Comparison of ENCODE assay signal across 29 cellular contexts in the genomic region with DNA sequence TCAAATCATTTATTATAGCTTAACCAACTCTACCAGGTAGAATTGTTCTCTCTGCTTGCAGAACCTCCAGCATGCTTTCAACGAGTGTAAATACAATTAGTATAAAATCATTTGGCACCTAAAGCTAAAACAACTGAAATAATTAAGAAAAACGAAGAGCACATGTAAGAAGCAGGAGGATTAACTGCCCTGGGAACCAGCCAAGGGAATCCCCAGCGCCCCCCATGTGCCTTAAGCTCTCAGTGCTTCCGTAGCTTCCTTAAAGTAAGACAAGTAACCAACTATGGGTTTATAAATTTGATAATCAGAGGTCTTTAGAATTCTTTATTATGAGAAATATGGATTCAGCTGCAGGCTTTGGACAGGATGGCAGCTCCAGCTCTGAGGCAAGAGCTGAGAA.
"Had no signal": no experiment of that assay in that cellular context is flagged by ENCODE, and none has a peak within 500 bp of the region (broad histone marks: within the 10 kb centered on the region; RNA-seq: fewer than 3 reads in every experiment).

No MANE protein-coding gene starts in this region.

- H3K36me3 ChIP-seq: pancreas, right lobe of liver, suprapubic skin, uterus had no signal

- H3K4me3 Mint-ChIP-seq: endodermal cell; naive thymus-derived CD4-positive, alpha-beta T cell; nephron progenitor cell; stimulated activated naive CD8-positive, alpha-beta T cell treated with anti-CD3 and anti-CD28 coated beads, Interleukin-15, amount 100 ng/mL, for 72 hours had no signal

- H3K27ac Mint-ChIP-seq: endodermal cell; stimulated activated naive CD8-positive, alpha-beta T cell treated with anti-CD3 and anti-CD28 coated beads, Interleukin-15, amount 100 ng/mL, for 72 hours had no signal

- DNase-seq: dorsolateral prefrontal cortex; effector CD8-positive, alpha-beta T cell; endodermal cell; foreskin fibroblast; heart left ventricle; hippocampal formation; left cardiac atrium; left lung; mesenchymal stem cell; midbrain; naive thymus-derived CD4-positive, alpha-beta T cell; nephron progenitor cell; occipital lobe; pancreas; right lobe of liver; small intestine; stimulated activated CD4-positive, alpha-beta T cell treated with anti-CD3 and anti-CD28 coated beads, Interleukin-12 subunit alpha, Interleukin-12 subunit beta, amount 100 ng/mL, for 4 hours; stimulated activated CD4-positive, alpha-beta T cell treated with anti-CD3 and anti-CD28 coated beads, Interleukin-1b, Interleukin-23, amount 100 ng/mL, for 48 hours; stimulated activated CD4-positive, alpha-beta T cell treated with anti-CD3 and anti-CD28 coated beads, Interleukin-4, amount 100 ng/mL, for 1 hour; stimulated activated CD8-positive, alpha-beta memory T cell treated with anti-CD3 and anti-CD28 coated beads, Interleukin-4, amount 100 ng/mL, for 48 hours; stimulated activated naive CD4-positive, alpha-beta T cell; stimulated activated naive CD8-positive, alpha-beta T cell treated with anti-CD3 and anti-CD28 coated beads, Interleukin-15, amount 100 ng/mL, for 72 hours; transverse colon; upper lobe of right lung; uterus had no signal

- H3K9me3 ChIP-seq: gastroesophageal sphincter, heart left ventricle, left lung, pancreas, right lobe of liver, suprapubic skin, transverse colon, upper lobe of right lung, uterus had no signal

- H3K4me1 Mint-ChIP-seq: stimulated activated naive CD8-positive, alpha-beta T cell treated with anti-CD3 and anti-CD28 coated beads, Interleukin-15, amount 100 ng/mL, for 72 hours had no signal

- H3K9me3 Mint-ChIP-seq: nephron progenitor cell; stimulated activated naive CD8-positive, alpha-beta T cell treated with anti-CD3 and anti-CD28 coated beads, Interleukin-15, amount 100 ng/mL, for 72 hours had no signal

- H3K27ac ChIP-seq: dorsolateral prefrontal cortex, epithelial cell of prostate, gastroesophageal sphincter, heart left ventricle, left lung, pancreas, right lobe of liver, suprapubic skin, transverse colon, upper lobe of right lung, uterus had no signal

- H3K27me3 Mint-ChIP-seq: naive thymus-derived CD4-positive, alpha-beta T cell; stimulated activated naive CD8-positive, alpha-beta T cell treated with anti-CD3 and anti-CD28 coated beads, Interleukin-15, amount 100 ng/mL, for 72 hours had no signal

- ATAC-seq: esophagus mucosa; gastroesophageal sphincter; left cardiac atrium; left lung; naive thymus-derived CD4-positive, alpha-beta T cell; pancreas; right lobe of liver; stimulated activated naive CD8-positive, alpha-beta T cell treated with anti-CD3 and anti-CD28 coated beads, Interleukin-15, amount 100 ng/mL, for 72 hours; upper lobe of right lung had no signal

- H3K4me3 ChIP-seq: dorsolateral prefrontal cortex, gastroesophageal sphincter, heart left ventricle, left lung, pancreas, right lobe of liver, suprapubic skin, transverse colon, upper lobe of right lung, uterus had no signal

- H3K27me3 ChIP-seq: dorsolateral prefrontal cortex, gastroesophageal sphincter, heart left ventricle, left lung, pancreas, right lobe of liver, suprapubic skin, transverse colon, upper lobe of right lung, uterus had no signal

- H3K4me1 ChIP-seq: gastroesophageal sphincter, left lung, pancreas, right lobe of liver, suprapubic skin, transverse colon, upper lobe of right lung, uterus had no signal
